17 cellular contexts compared by ENCODE assay signal in genomic region chr16:66681676-66682075, GRCh38. TPM values are rescaled to one million over a fixed set of nuclear protein-coding genes. Genes with fewer than 3 reads are reported as not detected.
DNase-seq lines count a peak whose midpoint lies in the region; ATAC-seq and TF ChIP-seq lines count a peak whose summit lies in the region.
"Had no signal": no experiment of that assay in that cellular context is flagged by ENCODE, and none has a peak within 500 bp of the region (broad histone marks: within the 10 kb centered on the region; RNA-seq: fewer than 3 reads in every experiment).

No MANE protein-coding gene starts in this region.

- TF ChIP-seq CTCF in RWPE1 (conservative IDR thresholded peaks at IDR 0.05; ENCODE audit: low read depth) (no peak), thyroid gland (IDR thresholded peaks at IDR 0.05) (no peak), tibial nerve (IDR thresholded peaks at IDR 0.05) (no peak), heart right ventricle (IDR thresholded peaks at IDR 0.05) (no peak)

- 76 to 86% methylated on average over 4 of the region's 4 CpGs for WGBS in thyroid gland, 2 donors
- 88 to 96% methylated on average over 4 of the region's 4 CpGs for WGBS in tibial nerve, 2 donors
- 96 to 98% methylated on average over 4 of the region's 4 CpGs for WGBS in heart right ventricle, 2 donors

- peak; percentile 64 for DNase-seq in RWPE1 (ENCODE audit: low spot score)
- no peak for DNase-seq in caudate nucleus (lab: John Stamatoyannopoulos, UW)
- peak; percentile 33 for DNase-seq in kidney tubule cell (ENCODE audit: low spot score)
- DNase-seq in thyroid gland = no peak
- no peak for DNase-seq in tibial nerve (ENCODE audit: low spot score in 2 of 2)
- no peak for DNase-seq in effector CD4-positive, alpha-beta T cell
- DNase-seq in superior temporal gyrus (ENCODE audit: extremely low spot score) = no peak
- no peak for DNase-seq in heart right ventricle
- DNase-seq: CD8-positive, alpha-beta T cell; Kasumi-1; MM.1S; NCI-H1092 treated with DMSO at 0.1 percent for 48 hours; NCI-H146; NCI-H2029 treated with DMSO at 0.1 percent for 48 hours; NCI-H2171; NCI-H526 had no signal

- CTCF ChIA-PET in RWPE1 (lab: Yijun Ruan, JAX) = no interaction called here

- intact Hi-C loops in thyroid gland (cut with DNase I) (no loop called here), heart right ventricle (cut with DNase I) (no loop called here)

- H3K4me1 ChIP-seq in thyroid gland (peaks cover 30 to 60% of the 10 kb centered on the region in 2 donors), tibial nerve (peaks cover 0 to 13% (median 0%) of the 10 kb centered on the region in 4 donors), heart right ventricle (no peaks in the 10 kb centered on the region)
- H3K4me1 ChIP-seq: BLaER1 treated with 17β-estradiol and CSF1 and Interleukin-3, amounts not matched to agents 10 nM and 100 nM had no signal

- H3K36me3 ChIP-seq in thyroid gland = no peaks in the 10 kb centered on the region
- H3K36me3 ChIP-seq in tibial nerve = peaks cover 0 to 10% (median 0%) of the 10 kb centered on the region in 3 donors
- H3K36me3 ChIP-seq in heart right ventricle = peaks cover 0 to 12% (median 0%) of the 10 kb centered on the region in 9 donors
- H3K36me3 ChIP-seq: BLaER1 treated with 17β-estradiol and CSF1 and Interleukin-3, amounts not matched to agents 10 nM and 100 nM had no signal

- H3K9me3 ChIP-seq in thyroid gland (no peaks in the 10 kb centered on the region), tibial nerve (no peaks in the 10 kb centered on the region), heart right ventricle (no peaks in the 10 kb centered on the region)
- H3K9me3 ChIP-seq: BLaER1 treated with 17β-estradiol and CSF1 and Interleukin-3, amounts not matched to agents 10 nM and 100 nM had no signal

- POLR2A ChIA-PET in RWPE1 (lab: Yijun Ruan, JAX; ENCODE audit: low non-redundant PET) = interaction anchor here (0.6 kb wide), 1 partner anchor 79 kb away, joined by 6 read pairs; no protein-coding TSS in a partner anchor

- TF ChIP-seq EP300 in tibial nerve (IDR thresholded peaks at IDR 0.05) = no peak

- H3K27ac ChIP-seq in RWPE1 (no peak overlapping the region), caudate nucleus (ENCODE audit: low read depth, low read length) (peak overlapping the region; percentile 36), thyroid gland (peak overlapping the region; percentile 13 to 60 (median 28)), tibial nerve (peak overlapping the region in 1 of 4 donors; percentile 19), heart right ventricle (no peak overlapping the region)
- H3K27ac ChIP-seq: BLaER1 treated with 17β-estradiol and CSF1 and Interleukin-3, amounts not matched to agents 10 nM and 100 nM had no signal

- no peak for ATAC-seq in heart right ventricle
- ATAC-seq: CD8-positive, alpha-beta T cell had no signal

- H3K27me3 ChIP-seq in thyroid gland = no peaks in the 10 kb centered on the region
- H3K27me3 ChIP-seq in tibial nerve = no peaks in the 10 kb centered on the region
- no peaks in the 10 kb centered on the region for H3K27me3 ChIP-seq in heart right ventricle
- H3K27me3 ChIP-seq: BLaER1 treated with 17β-estradiol and CSF1 and Interleukin-3, amounts not matched to agents 10 nM and 100 nM had no signal

- H3K4me3 ChIP-seq in thyroid gland (replicated peaks in 1 of 3) (no peak overlapping the region), tibial nerve (no peak overlapping the region), heart right ventricle (no peak overlapping the region)
- H3K4me3 ChIP-seq: BLaER1 treated with 17β-estradiol and CSF1 and Interleukin-3, amounts not matched to agents 10 nM and 100 nM had no signal

- TF ChIP-seq POLR2A in thyroid gland (IDR thresholded peaks at IDR 0.05) (no peak), tibial nerve (IDR thresholded peaks at IDR 0.05) (no peak)

RNA-seq across cellular contexts. Expression of gene CMTM4, which starts 14.9 kb away (rescaled TPM):
- total RNA-seq in thyroid gland = 100 to 1,000 TPM; 170 to 246 (median 201) TPM
- total RNA-seq in tibial nerve = 10 to 100 TPM; 14.2 to 22.7 (median 19.6) TPM
- total RNA-seq in heart right ventricle = 10 to 100 TPM in 8 of 10 donors, 1 to 10 TPM in 2; 7.3 to 14.6 (median 12.1) TPM
- 1 to 10 TPM; 4.5 to 4.6 TPM for polyA plus RNA-seq in heart right ventricle

Comparison
In these comparisons a context has a peak if more than half of its experiments do, and no peak if none do; other contexts are left out.
1. DNase-seq: peak in RWPE1 (single experiment) and kidney tubule cell (single experiment); none in caudate nucleus (0 of 61), thyroid gland (0 of 2), tibial nerve (0 of 2), effector CD4-positive, alpha-beta T cell (single experiment), superior temporal gyrus (single experiment) and heart right ventricle (0 of 2).
2. H3K27ac ChIP-seq: peak in caudate nucleus (single experiment) and thyroid gland (3 of 3); none in RWPE1 (single experiment) and heart right ventricle (0 of 10).
3. RNA of gene CMTM4, which starts 14.9 kb away (total RNA-seq): 170 to 246 TPM in thyroid gland; 14.2 to 22.7 TPM in tibial nerve and 7.3 to 14.6 TPM in heart right ventricle; every median in the first group is over 4 times any median in the second.